ENCODE assay signal across 11 cellular contexts in genomic region chr6:3887150-3887700, GRCh38. TPM values are rescaled to one million over a fixed set of nuclear protein-coding genes. Genes with fewer than 3 reads are reported as not detected.
DNase-seq lines count a peak whose midpoint lies in the region; ATAC-seq and TF ChIP-seq lines count a peak whose summit lies in the region.
"Had no signal": no experiment of that assay in that cellular context is flagged by ENCODE, and none has a peak within 500 bp of the region (broad histone marks: within the 10 kb centered on the region; RNA-seq: fewer than 3 reads in every experiment).

No MANE protein-coding gene starts in this region.

- peak overlapping the region in 2 of 5 donors; percentile 55 to 62 for H3K27ac ChIP-seq in stomach

- no peak for TF ChIP-seq POLR2A in stomach (IDR thresholded peaks at IDR 0.05)

- 25 to 45% (median 35%) methylated on average over 5 to 9 of the region's 9 CpGs for WGBS in stomach, 5 donors

- TF ChIP-seq CTCF in foreskin fibroblast (IDR thresholded peaks at IDR 0.05; ENCODE audit: low read depth, low read length) (peak; percentile 59), retinal pigment epithelial cell (conservative IDR thresholded peaks at IDR 0.05; ENCODE audit: low read depth, low read length) (peak; percentile 65), stomach (IDR thresholded peaks at IDR 0.05) (peak in 3 of 7 experiments; percentile 19 to 45 (median 39))

- no peak for TF ChIP-seq EP300 in stomach (IDR thresholded peaks at IDR 0.05)

- H3K36me3 ChIP-seq in stomach, result no peaks in the 10 kb centered on the region

- intact Hi-C loops in stomach (cut with DNase I; ENCODE audit: low total_unique reads), result loop anchor here (5.0 kb wide), 1 partner anchor 145 kb away; no protein-coding TSS in a partner anchor

- no peaks in the 10 kb centered on the region for H3K27me3 ChIP-seq in stomach

- DNase-seq in GM03348 (ENCODE audit: low spot score), result peak; percentile 54
- peak; percentile 35 for DNase-seq in RPMI7951 (ENCODE audit: low read depth)
- DNase-seq in foreskin fibroblast, result peak; percentile 40 to 71
- DNase-seq in retinal pigment epithelial cell (ENCODE audit: low read depth), result no peak
- no peak for DNase-seq in GM19238 (ENCODE audit: insufficient read length, low spot score)
- no peak for DNase-seq in amniotic stem cell (lab: John Stamatoyannopoulos, UW)
- DNase-seq in stimulated activated naive CD8-positive, alpha-beta T cell treated with anti-CD3 and anti-CD28 coated beads, Interleukin-15, Interleukin-2, amounts not matched to agents 100 U/mL and 50 U/mL, for 24 hours, result no peak
- no peak for DNase-seq in stomach
- DNase-seq: activated CD4-positive, alpha-beta T cell treated with anti-CD3 and anti-CD28 coated beads for 1 hour; NCI-H1105; stimulated activated CD4-positive, alpha-beta T cell treated with anti-CD3 and anti-CD28 coated beads, Interleukin-2, amount 100 ng/mL, for 24 hours had no signal

- H3K9me3 ChIP-seq in stomach, result no peaks in the 10 kb centered on the region

- H3K4me3 ChIP-seq in foreskin fibroblast (ENCODE audit: low read depth in 1 of 2, low read length in 2 of 2) (no peak overlapping the region), retinal pigment epithelial cell (ENCODE audit: low read length) (no peak overlapping the region), stomach (no peak overlapping the region)

- ATAC-seq in stimulated activated naive CD8-positive, alpha-beta T cell treated with anti-CD3 and anti-CD28 coated beads, Interleukin-15, Interleukin-2, amounts not matched to agents 100 U/mL and 50 U/mL, for 24 hours, result no peak

- peaks cover 5 to 20% (median 8%) of the 10 kb centered on the region in 4 donors for H3K4me1 ChIP-seq in stomach

RNA-seq across cellular contexts. Expression of gene FAM50B, which starts 38.1 kb away (rescaled TPM):
- total RNA-seq in RPMI7951 (2014; rRNA removed; shearing (Covaris generic)), result 2.2 and 2.3 TPM in 2 replicates
- 10 to 100 TPM in 1 of 5 donors, 1 to 10 TPM in 3, not detected in 1; 2.0 to 10.9 (median 3.7) TPM for total RNA-seq in stomach
- 10 to 100 TPM in 2 of 3 donors, 1 to 10 TPM in 1; 7.3 to 11.8 (median 11.6) TPM for polyA plus RNA-seq in stomach

Comparison
In these comparisons a context has a peak if more than half of its experiments do, and no peak if none do; other contexts are left out.
1. DNase-seq: peak in GM03348 (single experiment), RPMI7951 (single experiment) and foreskin fibroblast (2 of 2); none in retinal pigment epithelial cell (single experiment), GM19238 (single experiment), amniotic stem cell (single experiment), stimulated activated naive CD8-positive, alpha-beta T cell treated with anti-CD3 and anti-CD28 coated beads, Interleukin-15, Interleukin-2, amounts not matched to agents 100 U/mL and 50 U/mL, for 24 hours (single experiment) and stomach (single experiment).